25 cellular contexts compared by ENCODE assay signal in genomic region chr9:89165341-89165740, GRCh38. TPM values are rescaled to one million over a fixed set of nuclear protein-coding genes. Genes with fewer than 3 reads are reported as not detected.
"Had no signal": no experiment of that assay in that cellular context is flagged by ENCODE, and none has a peak within 500 bp of the region (broad histone marks: within the 10 kb centered on the region; RNA-seq: fewer than 3 reads in every experiment).

No MANE protein-coding gene starts in this region.

- H3K27ac ChIP-seq: coronary artery, esophagus muscularis mucosa, foreskin keratinocyte, heart left ventricle, left lung, prostate gland, sigmoid colon, spleen, testis, tibial nerve, upper lobe of left lung had no signal

- H3K9me3 ChIP-seq: esophagus muscularis mucosa, gastroesophageal sphincter, left lung, prostate gland, sigmoid colon, testis, tibial nerve, upper lobe of left lung had no signal

- ATAC-seq: foreskin keratinocyte; heart left ventricle; left cardiac atrium; left lung; naive thymus-derived CD8-positive, alpha-beta T cell; right cardiac atrium; stimulated activated memory B cell treated with anti-CD40 and anti-IgM and Interleukin-4, amounts not matched to agents 10 μg/mL and 1 μg/mL and 100 μg/mL, for 72 hours; stimulated activated naive CD8-positive, alpha-beta T cell treated with anti-CD3 and anti-CD28 coated beads, Interleukin-15, Interleukin-2, amounts not matched to agents 100 U/mL and 50 U/mL, for 24 hours had no signal

- H3K27me3 ChIP-seq: esophagus muscularis mucosa, foreskin keratinocyte, gastroesophageal sphincter, left lung, testis, tibial nerve, upper lobe of left lung had no signal

- H3K4me3 Mint-ChIP-seq: naive thymus-derived CD8-positive, alpha-beta T cell; nephron progenitor cell; stimulated activated memory B cell treated with anti-CD40 and anti-IgM and Interleukin-4, amounts not matched to agents 10 μg/mL and 1 μg/mL and 100 μg/mL, for 72 hours had no signal

- DNase-seq: dermis blood vessel endothelial cell; effector memory CD4-positive, alpha-beta T cell; foreskin keratinocyte; heart left ventricle; hippocampal formation; left cardiac atrium; left lung; mammary epithelial cell; naive thymus-derived CD8-positive, alpha-beta T cell; nephron progenitor cell; nucleus accumbens; sigmoid colon; spleen; stimulated activated CD4-positive, alpha-beta T cell treated with anti-CD3 and anti-CD28 coated beads, Interleukin-4, amount 100 ng/mL, for 4 hours; stimulated activated naive CD8-positive, alpha-beta T cell treated with anti-CD3 and anti-CD28 coated beads, Interleukin-15, Interleukin-2, amounts not matched to agents 100 U/mL and 50 U/mL, for 24 hours; substantia nigra; testis; upper lobe of left lung had no signal

- H3K4me1 Mint-ChIP-seq: naive thymus-derived CD8-positive, alpha-beta T cell; nephron progenitor cell; stimulated activated memory B cell treated with anti-CD40 and anti-IgM and Interleukin-4, amounts not matched to agents 10 μg/mL and 1 μg/mL and 100 μg/mL, for 72 hours had no signal

- H3K36me3 Mint-ChIP-seq: stimulated activated memory B cell treated with anti-CD40 and anti-IgM and Interleukin-4, amounts not matched to agents 10 μg/mL and 1 μg/mL and 100 μg/mL, for 72 hours had no signal

- H3K4me3 ChIP-seq: coronary artery, esophagus muscularis mucosa, gastroesophageal sphincter, heart left ventricle, left lung, prostate gland, sigmoid colon, spleen, testis, tibial nerve, upper lobe of left lung had no signal

- H3K36me3 ChIP-seq: esophagus muscularis mucosa, gastroesophageal sphincter, heart left ventricle, left lung, prostate gland, sigmoid colon, spleen, tibial nerve, upper lobe of left lung had no signal

- H3K27ac Mint-ChIP-seq: naive thymus-derived CD8-positive, alpha-beta T cell; stimulated activated memory B cell treated with anti-CD40 and anti-IgM and Interleukin-4, amounts not matched to agents 10 μg/mL and 1 μg/mL and 100 μg/mL, for 72 hours had no signal

- H3K9me3 Mint-ChIP-seq: nephron progenitor cell had no signal

- H3K4me1 ChIP-seq: esophagus muscularis mucosa, foreskin keratinocyte, gastroesophageal sphincter, heart left ventricle, left lung, prostate gland, sigmoid colon, spleen, testis, tibial nerve had no signal

RNA-seq across cellular contexts. Expression of gene SHC3, which starts 13.3 kb away (rescaled TPM):
- polyA plus RNA-seq: mammary epithelial cell; naive thymus-derived CD8-positive, alpha-beta T cell had no signal
